1 cellular context compared by ENCODE assay signal in genomic region chr12:48036818-48037217, GRCh38.
TF ChIP-seq lines count a peak whose summit lies in the region.

No MANE protein-coding gene starts in this region.

TF ChIP-seq in GM23338, 12 proteins besides CTCF, POLR2A, EP300 and RAD21:
- TF ChIP-seq ZNF462 (CRISPR knock-in tag; IDR thresholded peaks at IDR 0.05): 0 out of 2 replicates have a peak, but pooled peaks have one; percentile 29
- no peak for TF ChIP-seq EZH2 (IDR thresholded peaks at IDR 0.05; ENCODE audit: low read depth, unreplicated experiment)
